Comparison of ENCODE assay signal across 9 cellular contexts in the genomic region with DNA sequence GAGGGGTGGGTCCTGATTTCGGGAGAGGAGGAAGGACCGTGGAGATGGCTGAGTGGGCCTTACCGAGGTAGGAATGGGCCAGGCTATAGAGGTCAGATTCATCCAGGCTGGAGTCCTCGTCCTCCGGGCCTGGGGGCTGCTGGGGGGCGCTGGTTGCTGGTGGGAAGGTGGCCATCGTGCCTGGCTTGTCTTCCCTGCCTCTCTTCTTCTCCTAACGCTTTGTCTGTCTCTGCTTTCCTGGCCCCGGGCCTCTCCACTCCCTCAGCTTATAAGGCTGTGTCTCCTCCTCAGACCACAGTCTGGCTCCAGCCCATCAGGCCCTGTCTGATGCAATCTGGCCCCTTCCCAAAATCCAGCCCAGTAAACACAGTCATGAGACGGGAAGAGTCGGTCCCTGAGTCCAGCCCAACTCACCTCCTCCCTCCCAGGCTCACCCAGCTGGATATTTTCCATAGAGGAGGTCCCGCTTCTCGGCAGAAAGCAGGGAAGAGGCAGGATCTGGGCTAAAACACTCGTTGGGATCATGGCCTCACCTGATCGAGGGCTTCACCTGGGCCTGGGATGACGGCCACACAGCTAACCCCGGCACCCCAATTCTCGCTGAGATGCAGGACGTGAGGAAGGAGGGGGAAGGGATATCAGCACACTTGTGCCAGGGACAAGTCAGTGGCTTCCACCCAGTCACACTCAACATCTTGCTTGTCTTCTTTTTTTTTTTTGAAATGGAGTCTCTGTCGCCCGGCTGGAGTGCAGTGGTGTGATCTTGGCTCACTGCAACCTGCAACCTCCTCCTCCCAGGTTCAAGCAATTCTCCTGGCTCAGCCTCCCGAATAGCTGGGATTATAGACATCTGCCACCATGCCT. TPM values are rescaled to one million over a fixed set of nuclear protein-coding genes. Genes with fewer than 3 reads are reported as not detected.
DNase-seq lines count a peak whose midpoint lies in the region; ATAC-seq, FAIRE-seq and TF ChIP-seq lines count a peak whose summit lies in the region.
"Had no signal": no experiment of that assay in that cellular context is flagged by ENCODE, and none has a peak within 500 bp of the region (broad histone marks: within the 10 kb centered on the region; RNA-seq: fewer than 3 reads in every experiment).

A gene with protein sequence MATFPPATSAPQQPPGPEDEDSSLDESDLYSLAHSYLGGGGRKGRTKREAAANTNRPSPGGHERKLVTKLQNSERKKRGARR (minus strand): TSS at position 242 of the 864 bp plus-strand sequence. CDS start 67 bp downstream, at position 175.

- H3K27me3 ChIP-seq in GM23338 (ENCODE audit: insufficient read depth), result no peaks in the 10 kb centered on the region

- H2AFZ ChIP-seq in GM23338, result peak within 1 kb of the TSS; percentile 96

- no peak within 1 kb of the TSS for H3K4me3 ChIP-seq in GM23338

- no peak for TF ChIP-seq CTCF in GM23338 (conservative IDR thresholded peaks at IDR 0.05; ENCODE audit: low read depth in 2 of 2)

- ATAC-seq in GM23338, result peak; percentile 61
- peak; percentile 98 for ATAC-seq in left ventricle myocardium superior
- ATAC-seq in sciatic nerve, result peak; percentile 98
- ATAC-seq in GM21423 (IDR thresholded peaks at IDR 0.05; ENCODE audit: unreplicated experiment), result no peak
- no peak for ATAC-seq in GM19023 (IDR thresholded peaks at IDR 0.05; ENCODE audit: unreplicated experiment)

- intact Hi-C loops in left ventricle myocardium superior (cut with micrococcal nuclease) (no loop called here), sciatic nerve (cut with DNase I) (no loop called here)

- H3K4me1 ChIP-seq in GM23338 (ENCODE audit: insufficient read depth), result no peaks in the 10 kb centered on the region

- no peak for FAIRE-seq in GM12891 (lab: Jason Lieb, UNC)

- H3K4me2 ChIP-seq in GM23338, result no peak within 1 kb of the TSS

- TF ChIP-seq POLR2A in GM12891 (IDR thresholded peaks at IDR 0.05; ENCODE audit: low read depth, low read length), result no peak

- H3K4me1 Mint-ChIP-seq in GM23338, result peaks cover 5% of the 10 kb centered on the region; the same call in 2 of the 3 replicates

- H3K79me2 ChIP-seq in GM23338 (replicated peaks; ENCODE audit: insufficient read depth), result no peaks in the 10 kb centered on the region

- H3K27ac ChIP-seq in GM23338 (ENCODE audit: low read depth), result no peak within 1 kb of the TSS

- H3K9me2 ChIP-seq in GM23338 (ENCODE audit: insufficient read depth), result no peaks in the 10 kb centered on the region

- H3K27me3 Mint-ChIP-seq in GM23338 (ENCODE audit: insufficient read depth, low read depth, poor library complexity), result peaks cover 9% of the 10 kb centered on the region

- no peaks in the 10 kb centered on the region for H3F3A ChIP-seq in GM23338 (replicated peaks; ENCODE audit: low read depth)

- H3K9me3 Mint-ChIP-seq in GM23338, result no peaks in the 10 kb centered on the region

- H3K36me3 ChIP-seq in GM23338 (ENCODE audit: insufficient read depth), result no peaks in the 10 kb centered on the region

- H3K36me3 Mint-ChIP-seq in GM23338 (ENCODE audit: low read depth), result no peaks in the 10 kb centered on the region

- H3K27ac Mint-ChIP-seq in GM23338, result peak within 1 kb of the TSS; percentile 70; the same call in 1 of the 2 replicates

- no peaks in the 10 kb centered on the region for H4K20me1 ChIP-seq in GM23338 (replicated peaks; ENCODE audit: insufficient read depth)

- H3K4me3 Mint-ChIP-seq in GM23338, result no peak within 1 kb of the TSS

- no peak for DNase-seq in GM23338 (ENCODE audit: low spot score)
- DNase-seq in amygdala (lab: John Stamatoyannopoulos, UW), result peak in 48 of 56 donors; percentile 1 to 81 (median 44)
- peak; percentile 92 for DNase-seq in left ventricle myocardium superior
- DNase-seq in sciatic nerve (ENCODE audit: low spot score), result peak; percentile 97
- DNase-seq in GM12891 (ENCODE audit: insufficient read length, low spot score), result no peak
- no peak for DNase-seq in stimulated activated CD4-positive, alpha-beta T cell treated with anti-CD3 and anti-CD28 coated beads, Interleukin-4, amount 100 ng/mL, for 4 hours

TF ChIP-seq in GM23338, 12 proteins besides CTCF, POLR2A, EP300 and RAD21 (continues in another document):
- no peak for TF ChIP-seq POLR2AphosphoS5 (IDR thresholded peaks at IDR 0.05; ENCODE audit: low read depth)
- no peak for TF ChIP-seq STAT1 (IDR thresholded peaks at IDR 0.05; ENCODE audit: unreplicated experiment)

TF ChIP-seq in GM12891, 5 proteins besides CTCF, POLR2A, EP300 and RAD21:
- TF ChIP-seq SPI1 (IDR thresholded peaks at IDR 0.05; ENCODE audit: low read depth, low read length) (no peak), PAX5 (IDR thresholded peaks at IDR 0.05; ENCODE audit: insufficient read depth, low read length, severe bottlenecking) (no peak), TAF1 (IDR thresholded peaks at IDR 0.05; ENCODE audit: low read depth, low read length) (no peak), POU2F2 (IDR thresholded peaks at IDR 0.05; ENCODE audit: low read depth, low read length) (no peak), POLR2AphosphoS5 (IDR thresholded peaks at IDR 0.05; ENCODE audit: low read depth, low read length) (no peak)
TF ChIP-seq in GM12891: peak in this region for 0.

RNA-seq across cellular contexts. Expression of the gene that starts here (rescaled TPM):
- 0.03 TPM in 1 of 2 replicates, not detected in the other for total RNA-seq in GM23338 (2014; rRNA removed; shearing (Covaris generic))
- polyA plus RNA-seq in GM23338 (2016; fragmentation: Nextera tagmentation; extraction: Ambion mirVana), result 0.48 and 0.75 TPM in 2 replicates
- 37.2 TPM for total RNA-seq in left ventricle myocardium superior
- total RNA-seq in sciatic nerve, result 99.3 TPM
- polyA plus RNA-seq in GM12891 (2012; ENCODE audit: low read depth, missing spikeins), result 0.01 TPM
- polyA plus RNA-seq: neural cell had no signal

Comparison
In these comparisons a context has a peak if more than half of its experiments do, and no peak if none do; other contexts are left out.
1. RNA of the gene that starts here (total RNA-seq): 99.3 TPM in sciatic nerve (single experiment) and 37.2 TPM in left ventricle myocardium superior (single experiment); 0.03 TPM in GM23338; every median in the first group is over 10 times any median in the second.
2. Peak in ATAC-seq in GM23338; RNA of the gene not detected or under 1 TPM.
3. ATAC-seq: peak in left ventricle myocardium superior (single experiment) and sciatic nerve (single experiment); none in GM21423 (single experiment) and GM19023 (single experiment).
4. DNase-seq: peak in amygdala (48 of 56), left ventricle myocardium superior (single experiment) and sciatic nerve (single experiment); none in GM23338 (single experiment), GM12891 (single experiment) and stimulated activated CD4-positive, alpha-beta T cell treated with anti-CD3 and anti-CD28 coated beads, Interleukin-4, amount 100 ng/mL, for 4 hours (0 of 2).